ENCODE assay signal across 11 cellular contexts in genomic region chr17:4536742-4537411, GRCh38. TPM values are rescaled to one million over a fixed set of nuclear protein-coding genes. Genes with fewer than 3 reads are reported as not detected.
DNase-seq lines count a peak whose midpoint lies in the region; ATAC-seq, FAIRE-seq and TF ChIP-seq lines count a peak whose summit lies in the region.
"Had no signal": no experiment of that assay in that cellular context is flagged by ENCODE, and none has a peak within 500 bp of the region (broad histone marks: within the 10 kb centered on the region; RNA-seq: fewer than 3 reads in every experiment).

No MANE protein-coding gene starts in this region.

- WGBS in HepG2 (ENCODE audit: low lambda C conversion rate) = 87% methylated on average over 16 of the region's 18 CpGs

- TF ChIP-seq RAD21 in HepG2 (CRISPR knock-in tag; IDR thresholded peaks at IDR 0.05) = no peak

- peaks cover 15% of the 10 kb centered on the region for H3K4me1 ChIP-seq in HUES48 (ENCODE audit: control insufficient read depth, insufficient read depth, low read length)
- H3K4me1 ChIP-seq in HepG2 (ENCODE audit: insufficient read depth, low read length) = peaks cover 25% of the 10 kb centered on the region
- H3K4me1 ChIP-seq in thoracic aorta (ENCODE audit: control insufficient read depth in 1 of 2, low read depth in 2 of 2) = peaks cover 10 to 30% of the 10 kb centered on the region in 2 donors

- DNase-seq in caudate nucleus (lab: John Stamatoyannopoulos, UW) (peak in 17 of 61 donors; percentile 11 to 51 (median 40)), HepG2 (ENCODE audit: low spot score) (no peak), thoracic aorta (ENCODE audit: low spot score) (no peak)
- DNase-seq: amniotic stem cell, GDM1, MM.1S had no signal

- H4K20me1 ChIP-seq in HepG2 (ENCODE audit: insufficient read depth, low read length) = 0 out of 2 replicates have a peak, but pooled peaks cover 2% of the 10 kb centered on the region

- H2AFZ ChIP-seq in HepG2 (ENCODE audit: low read length) = no peak overlapping the region

- H3K9me3 ChIP-seq in HUES48 (ENCODE audit: control insufficient read depth, insufficient read depth, low read length) = no peaks in the 10 kb centered on the region
- no peaks in the 10 kb centered on the region for H3K9me3 ChIP-seq in HepG2 (ENCODE audit: low read length)
- no peaks in the 10 kb centered on the region for H3K9me3 ChIP-seq in thoracic aorta

- TSS peak; percentile 31 for BruUV-seq in HepG2 (replicated peaks; lab: Mats Ljungman, UMichigan)

- no peak for TF ChIP-seq CTCF in HepG2 (CRISPR knock-in tag; IDR thresholded peaks at IDR 0.05)
- TF ChIP-seq CTCF in thoracic aorta (IDR thresholded peaks at IDR 0.05) = no peak

- TF ChIP-seq POLR2A in HepG2 (IDR thresholded peaks at IDR 0.05; ENCODE audit: insufficient read depth in 1 of 2, low read depth in 2 of 2, low read length in 2 of 2) = 0 out of 4 replicates have a peak, but pooled peaks of 1 of the 2 experiments have one; percentile 12

- H3K79me2 ChIP-seq in HepG2 (ENCODE audit: insufficient read depth, low read length) = no peaks in the 10 kb centered on the region

- POLR2A ChIA-PET in HepG2 (lab: Yijun Ruan, JAX) = interaction anchor here (0.8 to 3.0 kb wide), 4 partner anchors 10 to 403 kb away, joined by 3 to 9 read pairs (median 3); partner anchors contain the start of genes MYBBP1A, RNF167 and SLC25A11

- peaks cover 46% of the 10 kb centered on the region for H3K36me3 ChIP-seq in HUES48 (ENCODE audit: control insufficient read depth, insufficient read depth, low read length)
- peaks cover 13 to 32% of the 10 kb centered on the region in 2 experiments for H3K36me3 ChIP-seq in HepG2 (replicated peaks in 1 of 2; ENCODE audit: control insufficient read depth in 1 of 2, insufficient read depth in 2 of 2, low read length in 2 of 2)
- H3K36me3 ChIP-seq in thoracic aorta = peaks cover 8% of the 10 kb centered on the region

- no peak overlapping the region for H3K9ac ChIP-seq in HUES48 (ENCODE audit: low read depth, low read length)
- no peak overlapping the region for H3K9ac ChIP-seq in HepG2 (ENCODE audit: insufficient read depth, low read depth, low read length)

- H3K27me3 ChIP-seq in HUES48 (ENCODE audit: control insufficient read depth, insufficient read depth, low read length) (peaks cover 26% of the 10 kb centered on the region), HepG2 (ENCODE audit: control insufficient read depth in 1 of 2, insufficient read depth in 2 of 2, low read length in 2 of 2) (peaks cover 0 to 20% of the 10 kb centered on the region in 2 experiments; a peak in 4 of 5 replicates), thoracic aorta (replicated peaks; ENCODE audit: insufficient read depth) (no peaks in the 10 kb centered on the region)

- H3K4me3 ChIP-seq in HUES48 (ENCODE audit: low read depth, low read length) (peak overlapping the region; percentile 49), HepG2 (replicated peaks in 1 of 3; ENCODE audit: insufficient read depth in 1 of 3, low read depth in 2 of 3, low read length in 3 of 3) (no peak overlapping the region), thoracic aorta (peak overlapping the region; percentile 41)

- H3K4me2 ChIP-seq in HepG2 (ENCODE audit: low read depth, low read length) = no peak overlapping the region

- H3K27ac ChIP-seq in HUES48 (ENCODE audit: low read depth, low read length) = no peak overlapping the region
- H3K27ac ChIP-seq in caudate nucleus (ENCODE audit: low read depth, low read length) = peak overlapping the region; percentile 99
- no peak overlapping the region for H3K27ac ChIP-seq in HepG2 (ENCODE audit: extremely low read length, insufficient read depth, low read length)
- peak overlapping the region; percentile 42 to 43 for H3K27ac ChIP-seq in thoracic aorta

- FAIRE-seq in HepG2 (lab: Jason Lieb, UNC) = no peak

- TF ChIP-seq EP300 in HepG2 (IDR thresholded peaks at IDR 0.05; ENCODE audit: low read depth in 2 of 2, low read length in 2 of 2) (no peak), HepG2 (CRISPR knock-in tag; IDR thresholded peaks at IDR 0.05; ENCODE audit: borderline replicate concordance) (no peak)

- ATAC-seq in HepG2 (no peak), thoracic aorta (ENCODE audit: insufficient number of reproducible peaks, low FRiP score, low read depth) (no peak), GM18873 (IDR thresholded peaks at IDR 0.05; ENCODE audit: low FRiP score, unreplicated experiment) (no peak), HG02588 (IDR thresholded peaks at IDR 0.05; ENCODE audit: unreplicated experiment) (no peak), GM21360 (IDR thresholded peaks at IDR 0.05; ENCODE audit: unreplicated experiment) (no peak)

- intact Hi-C loops in HepG2 (cut with micrococcal nuclease; ENCODE audit: unreplicated experiment) = no loop called here

- in situ Hi-C loops in HepG2 (cut with HindIII; ENCODE audit: extremely low pct_ligation_motif_present, low pct_unique_long_range_greater_than_20kb) = no loop called here

- CTCF ChIA-PET in HepG2 (lab: Yijun Ruan, JAX; ENCODE audit: low intra/inter-chr PET ratio, low total read pairs) = no interaction called here

RNA-seq across cellular contexts. Expression of gene MYBBP1A, which starts 18.3 kb away (rescaled TPM):
- total RNA-seq in HepG2 (2016; rRNA removed; fragmentation: Illumina TruSeq; extraction: Trizol) (40.4 and 54.8 TPM in 2 replicates), thoracic aorta (10 to 100 TPM; 47.4 to 92.6 TPM)
- total RNA-seq in HepG2 (2016; cell fraction: cytosol; rRNA removed; fragmentation: Illumina TruSeq; extraction: Trizol; ENCODE audit: low read depth) = 58.9 and 65.5 TPM in 2 replicates
- 35.1 and 61.8 TPM in 2 replicates for total RNA-seq in HepG2 (2016; cell fraction: insoluble cytoplasmic fraction; rRNA removed; fragmentation: Illumina TruSeq; extraction: Trizol)
- 24.4 and 24.9 TPM in 2 replicates for total RNA-seq in HepG2 (2016; cell fraction: membrane; rRNA removed; fragmentation: Illumina TruSeq; extraction: Trizol)
- 52.0 and 62.6 TPM in 2 replicates for total RNA-seq in HepG2 (2016; cell fraction: nucleus; rRNA removed; fragmentation: Illumina TruSeq; extraction: Trizol)
- 18.6 and 28.4 TPM in 2 replicates for polyA plus RNA-seq in HepG2 (2011; rRNA removed)
- polyA plus RNA-seq in HepG2 (2011; cell fraction: cytosol; rRNA removed) = 9.7 and 12.5 TPM in 2 replicates
- polyA plus RNA-seq in HepG2 (2011; cell fraction: nucleus; rRNA removed) = 158 and 176 TPM in 2 replicates
- 28.0 and 41.5 TPM in 2 replicates for polyA plus RNA-seq in HepG2 (2012)
- polyA plus RNA-seq in HepG2 (2016; cell fraction: cytosol; fragmentation: Illumina TruSeq; extraction: Trizol; ENCODE audit: low read depth) = 7.8 and 7.9 TPM in 2 replicates
- polyA plus RNA-seq in HepG2 (2016; cell fraction: insoluble cytoplasmic fraction; fragmentation: Illumina TruSeq; extraction: Trizol; ENCODE audit: low read depth) = 28.2 and 32.7 TPM in 2 replicates
- polyA plus RNA-seq in HepG2 (2016; cell fraction: membrane; fragmentation: Illumina TruSeq; extraction: Trizol; ENCODE audit: low read depth) = 9.0 and 12.1 TPM in 2 replicates
- polyA plus RNA-seq in HepG2 (2016; cell fraction: nucleus; fragmentation: Illumina TruSeq; extraction: Trizol; ENCODE audit: insufficient read depth, low read depth) = 146 and 160 TPM in 2 replicates
- polyA minus RNA-seq in HepG2 (2011; rRNA and poly(A)+ RNA removed; ENCODE audit: low replicate concordance) = 50.2 and 100 TPM in 2 replicates
- 19.4 and 21.0 TPM in 2 replicates for polyA minus RNA-seq in HepG2 (2011; cell fraction: cytosol; rRNA and poly(A)+ RNA removed)
- 53.3 and 54.8 TPM in 2 replicates for polyA minus RNA-seq in HepG2 (2011; cell fraction: nucleus; rRNA and poly(A)+ RNA removed)

RNA-seq across cellular contexts. Expression of gene GGT6, which starts 23.5 kb away (rescaled TPM):
- total RNA-seq in HepG2 (2016; rRNA removed; fragmentation: Illumina TruSeq; extraction: Trizol) (0.70 and 0.80 TPM in 2 replicates), thoracic aorta (not detected)
- 0.20 and 0.26 TPM in 2 replicates for total RNA-seq in HepG2 (2016; cell fraction: cytosol; rRNA removed; fragmentation: Illumina TruSeq; extraction: Trizol; ENCODE audit: low read depth)
- 0.68 and 1.1 TPM in 2 replicates for total RNA-seq in HepG2 (2016; cell fraction: insoluble cytoplasmic fraction; rRNA removed; fragmentation: Illumina TruSeq; extraction: Trizol)
- 0.59 and 0.62 TPM in 2 replicates for total RNA-seq in HepG2 (2016; cell fraction: membrane; rRNA removed; fragmentation: Illumina TruSeq; extraction: Trizol)
- 0.28 and 0.37 TPM in 2 replicates for total RNA-seq in HepG2 (2016; cell fraction: nucleus; rRNA removed; fragmentation: Illumina TruSeq; extraction: Trizol)
- 0.14 and 0.16 TPM in 2 replicates for polyA plus RNA-seq in HepG2 (2011; rRNA removed)
- polyA plus RNA-seq in HepG2 (2011; cell fraction: cytosol; rRNA removed) = 0.10 and 0.12 TPM in 2 replicates
- 0.09 and 0.43 TPM in 2 replicates for polyA plus RNA-seq in HepG2 (2011; cell fraction: nucleus; rRNA removed)
- 0.24 and 0.29 TPM in 2 replicates for polyA plus RNA-seq in HepG2 (2012)
- 0.24 and 0.27 TPM in 2 replicates for polyA plus RNA-seq in HepG2 (2016; cell fraction: cytosol; fragmentation: Illumina TruSeq; extraction: Trizol; ENCODE audit: low read depth)
- 0.71 and 1.2 TPM in 2 replicates for polyA plus RNA-seq in HepG2 (2016; cell fraction: insoluble cytoplasmic fraction; fragmentation: Illumina TruSeq; extraction: Trizol; ENCODE audit: low read depth)
- polyA plus RNA-seq in HepG2 (2016; cell fraction: membrane; fragmentation: Illumina TruSeq; extraction: Trizol; ENCODE audit: low read depth) = 0.50 and 0.52 TPM in 2 replicates
- polyA plus RNA-seq in HepG2 (2016; cell fraction: nucleus; fragmentation: Illumina TruSeq; extraction: Trizol; ENCODE audit: insufficient read depth, low read depth) = 1.1 and 1.5 TPM in 2 replicates
- polyA minus RNA-seq in HepG2 (2011; rRNA and poly(A)+ RNA removed; ENCODE audit: low replicate concordance) = 0.38 TPM in 1 of 2 replicates, not detected in the other
- polyA minus RNA-seq in HepG2 (2011; cell fraction: cytosol; rRNA and poly(A)+ RNA removed) = not detected in 2 replicates
- polyA minus RNA-seq in HepG2 (2011; cell fraction: nucleus; rRNA and poly(A)+ RNA removed) = 0.12 TPM in 1 of 2 replicates, not detected in the other
- polyA plus RNA-seq: neural cell had no signal

RNA-seq across cellular contexts. Expression of gene SPNS2, which starts 38.2 kb away (rescaled TPM):
- total RNA-seq in HepG2 (2016; rRNA removed; fragmentation: Illumina TruSeq; extraction: Trizol) = not detected in 2 replicates
- not detected in 2 replicates for total RNA-seq in HepG2 (2016; cell fraction: cytosol; rRNA removed; fragmentation: Illumina TruSeq; extraction: Trizol; ENCODE audit: low read depth)
- total RNA-seq in HepG2 (2016; cell fraction: insoluble cytoplasmic fraction; rRNA removed; fragmentation: Illumina TruSeq; extraction: Trizol) = not detected in 2 replicates
- total RNA-seq in HepG2 (2016; cell fraction: membrane; rRNA removed; fragmentation: Illumina TruSeq; extraction: Trizol) = not detected in 2 replicates
- not detected in 2 replicates for total RNA-seq in HepG2 (2016; cell fraction: nucleus; rRNA removed; fragmentation: Illumina TruSeq; extraction: Trizol)
- polyA plus RNA-seq in HepG2 (2011; rRNA removed) = 0.01 and 0.03 TPM in 2 replicates
- polyA plus RNA-seq in HepG2 (2011; cell fraction: cytosol; rRNA removed) = 0.03 and 0.05 TPM in 2 replicates
- 0.14 TPM in 1 of 2 replicates, not detected in the other for polyA plus RNA-seq in HepG2 (2011; cell fraction: nucleus; rRNA removed)
- polyA plus RNA-seq in HepG2 (2012) = 0.16 and 0.34 TPM in 2 replicates
- not detected in 2 replicates for polyA plus RNA-seq in HepG2 (2016; cell fraction: cytosol; fragmentation: Illumina TruSeq; extraction: Trizol; ENCODE audit: low read depth)
- polyA plus RNA-seq in HepG2 (2016; cell fraction: insoluble cytoplasmic fraction; fragmentation: Illumina TruSeq; extraction: Trizol; ENCODE audit: low read depth) = not detected in 2 replicates
- not detected in 2 replicates for polyA plus RNA-seq in HepG2 (2016; cell fraction: membrane; fragmentation: Illumina TruSeq; extraction: Trizol; ENCODE audit: low read depth)
- not detected in 2 replicates for polyA plus RNA-seq in HepG2 (2016; cell fraction: nucleus; fragmentation: Illumina TruSeq; extraction: Trizol; ENCODE audit: insufficient read depth, low read depth)
- polyA minus RNA-seq in HepG2 (2011; rRNA and poly(A)+ RNA removed; ENCODE audit: low replicate concordance) = 0.16 TPM in 1 of 2 replicates, not detected in the other
- polyA minus RNA-seq in HepG2 (2011; cell fraction: cytosol; rRNA and poly(A)+ RNA removed) = not detected in 2 replicates
- not detected in 2 replicates for polyA minus RNA-seq in HepG2 (2011; cell fraction: nucleus; rRNA and poly(A)+ RNA removed)
- 10 to 100 TPM in 1 of 2 donors, 1 to 10 TPM in 1; 9.1 to 23.9 TPM for total RNA-seq in thoracic aorta

RNA-seq across cellular contexts. Expression of gene SMTNL2, which starts 47.5 kb away (rescaled TPM):
- 5.1 and 5.8 TPM in 2 replicates for total RNA-seq in HepG2 (2016; rRNA removed; fragmentation: Illumina TruSeq; extraction: Trizol)
- 1.5 and 1.6 TPM in 2 replicates for total RNA-seq in HepG2 (2016; cell fraction: cytosol; rRNA removed; fragmentation: Illumina TruSeq; extraction: Trizol; ENCODE audit: low read depth)
- 5.3 and 5.8 TPM in 2 replicates for total RNA-seq in HepG2 (2016; cell fraction: insoluble cytoplasmic fraction; rRNA removed; fragmentation: Illumina TruSeq; extraction: Trizol)
- 4.8 and 5.0 TPM in 2 replicates for total RNA-seq in HepG2 (2016; cell fraction: membrane; rRNA removed; fragmentation: Illumina TruSeq; extraction: Trizol)
- 3.0 and 4.2 TPM in 2 replicates for total RNA-seq in HepG2 (2016; cell fraction: nucleus; rRNA removed; fragmentation: Illumina TruSeq; extraction: Trizol)
- polyA plus RNA-seq in HepG2 (2011; rRNA removed) = 0.41 and 1.1 TPM in 2 replicates
- polyA plus RNA-seq in HepG2 (2011; cell fraction: cytosol; rRNA removed) = 0.38 and 0.64 TPM in 2 replicates
- 0.42 and 0.95 TPM in 2 replicates for polyA plus RNA-seq in HepG2 (2011; cell fraction: nucleus; rRNA removed)
- polyA plus RNA-seq in HepG2 (2012) = 0.58 and 0.69 TPM in 2 replicates
- polyA plus RNA-seq in HepG2 (2016; cell fraction: cytosol; fragmentation: Illumina TruSeq; extraction: Trizol; ENCODE audit: low read depth) = 1.8 TPM in 2 replicates
- polyA plus RNA-seq in HepG2 (2016; cell fraction: insoluble cytoplasmic fraction; fragmentation: Illumina TruSeq; extraction: Trizol; ENCODE audit: low read depth) = 7.9 and 8.6 TPM in 2 replicates
- polyA plus RNA-seq in HepG2 (2016; cell fraction: membrane; fragmentation: Illumina TruSeq; extraction: Trizol; ENCODE audit: low read depth) = 2.3 and 3.2 TPM in 2 replicates
- 5.8 and 9.1 TPM in 2 replicates for polyA plus RNA-seq in HepG2 (2016; cell fraction: nucleus; fragmentation: Illumina TruSeq; extraction: Trizol; ENCODE audit: insufficient read depth, low read depth)
- polyA minus RNA-seq in HepG2 (2011; rRNA and poly(A)+ RNA removed; ENCODE audit: low replicate concordance) = 1.9 TPM in 1 of 2 replicates, not detected in the other
- 0.70 and 0.99 TPM in 2 replicates for polyA minus RNA-seq in HepG2 (2011; cell fraction: cytosol; rRNA and poly(A)+ RNA removed)
- polyA minus RNA-seq in HepG2 (2011; cell fraction: nucleus; rRNA and poly(A)+ RNA removed) = 0.13 TPM in 1 of 2 replicates, not detected in the other
- 1 to 10 TPM; 2.6 to 2.8 TPM for total RNA-seq in thoracic aorta

Comparison
In these comparisons a context has a peak if more than half of its experiments do, and no peak if none do; other contexts are left out.
1. H3K27ac ChIP-seq: peak in caudate nucleus (single experiment) and thoracic aorta (2 of 2); none in HUES48 (single experiment) and HepG2 (single experiment).
2. H3K4me3 ChIP-seq: peak in HUES48 (single experiment) and thoracic aorta (single experiment); none in HepG2 (0 of 3).
3. RNA of gene SPNS2, which starts 38.2 kb away (total RNA-seq): 9.1 to 23.9 TPM in thoracic aorta; not detected in HepG2; every median in the first group is over 4 times any median in the second.